12 cellular contexts compared by ENCODE assay signal in the genomic region with DNA sequence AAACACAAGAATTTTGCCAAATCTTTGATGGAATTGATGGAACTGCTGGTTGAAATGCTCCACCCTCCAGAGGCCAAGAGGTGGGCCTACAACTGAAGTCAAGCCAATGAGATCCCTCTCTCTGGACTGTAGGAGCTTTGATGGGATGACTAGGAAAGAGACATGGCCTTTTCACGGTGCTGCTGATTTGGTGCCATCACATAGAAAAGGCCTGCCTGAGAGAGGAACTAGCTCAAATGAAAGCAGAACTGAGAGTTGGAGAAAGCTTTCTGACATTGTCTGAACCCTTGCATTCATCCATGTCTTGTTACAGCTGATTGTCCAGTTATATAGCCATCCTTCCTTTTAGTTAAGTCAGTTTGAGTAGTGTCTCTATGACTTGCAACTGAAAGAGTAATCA.
DNase-seq lines count a peak whose midpoint lies in the region; ATAC-seq and TF ChIP-seq lines count a peak whose summit lies in the region.
"Had no signal": no experiment of that assay in that cellular context is flagged by ENCODE, and none has a peak within 500 bp of the region (broad histone marks: within the 10 kb centered on the region; RNA-seq: fewer than 3 reads in every experiment).

No MANE protein-coding gene starts in this region.

- H3K27ac Mint-ChIP-seq in activated CD8-positive, alpha-beta T cell treated with anti-CD3 and anti-CD28 coated beads for 36 hours = no peak overlapping the region
- no peak overlapping the region for H3K27ac Mint-ChIP-seq in activated T-helper 2 cell treated with anti-CD3 and anti-CD28 coated beads, Interferon-gamma antibody, Interleukin-2, Interleukin-4, amounts not matched to agents 10 μg/mL and 5 μg/mL and 100 μg/mL, durations not matched to agents 14 hours and 24 hours and 36 hours

- POLR2A ChIA-PET in activated CD8-positive, alpha-beta T cell treated with anti-CD3 and anti-CD28 coated beads for 36 hours (lab: Charles Lee) = no interaction called here

- no peak overlapping the region for H3K4me3 Mint-ChIP-seq in activated CD8-positive, alpha-beta T cell treated with anti-CD3 and anti-CD28 coated beads for 36 hours
- no peak overlapping the region for H3K4me3 Mint-ChIP-seq in activated T-helper 2 cell treated with anti-CD3 and anti-CD28 coated beads, Interferon-gamma antibody, Interleukin-2, Interleukin-4, amounts not matched to agents 10 μg/mL and 5 μg/mL and 100 μg/mL, durations not matched to agents 14 hours and 24 hours and 36 hours (ENCODE audit: low read depth)

- no peaks in the 10 kb centered on the region for H3K27me3 Mint-ChIP-seq in activated CD8-positive, alpha-beta T cell treated with anti-CD3 and anti-CD28 coated beads for 36 hours
- H3K27me3 Mint-ChIP-seq in activated T-helper 2 cell treated with anti-CD3 and anti-CD28 coated beads, Interferon-gamma antibody, Interleukin-2, Interleukin-4, amounts not matched to agents 10 μg/mL and 5 μg/mL and 100 μg/mL, durations not matched to agents 14 hours and 24 hours and 36 hours (ENCODE audit: low read depth) = no peaks in the 10 kb centered on the region

- DNase-seq in GM20000 (ENCODE audit: low spot score) = peak; percentile 22
- DNase-seq in MV-4-11 (lab: John Stamatoyannopoulos, UW) = peak; percentile 90
- no peak for DNase-seq in activated CD8-positive, alpha-beta T cell treated with anti-CD3 and anti-CD28 coated beads for 36 hours
- no peak for DNase-seq in activated T-helper 2 cell treated with anti-CD3 and anti-CD28 coated beads, Interferon-gamma antibody, Interleukin-2, Interleukin-4, amounts not matched to agents 10 μg/mL and 5 μg/mL and 100 μg/mL, durations not matched to agents 14 hours and 24 hours and 36 hours (ENCODE audit: low spot score)
- DNase-seq in NCI-H226 = no peak
- no peak for DNase-seq in GM10266 (ENCODE audit: extremely low spot score)
- DNase-seq: activated gamma-delta T cell, left cardiac atrium, SHP77 treated with DMSO at 0.1 percent for 48 hours had no signal

- CTCF ChIA-PET in activated CD8-positive, alpha-beta T cell treated with anti-CD3 and anti-CD28 coated beads for 36 hours (lab: Charles Lee) = no interaction called here

- ATAC-seq in GM18508 (IDR thresholded peaks at IDR 0.05; ENCODE audit: insufficient read depth, unreplicated experiment) (peak; percentile 89), HG02938 (IDR thresholded peaks at IDR 0.05; ENCODE audit: unreplicated experiment) (peak; percentile 95)
- no peak for ATAC-seq in activated CD8-positive, alpha-beta T cell treated with anti-CD3 and anti-CD28 coated beads for 36 hours
- ATAC-seq: activated CD4-positive, CD25-positive, alpha-beta regulatory T cell treated with anti-CD3 and anti-CD28 coated beads, Interleukin-2, amount 50 U/mL, for 24 hours; left cardiac atrium had no signal

- H3K4me1 Mint-ChIP-seq in activated CD8-positive, alpha-beta T cell treated with anti-CD3 and anti-CD28 coated beads for 36 hours (ENCODE audit: low read depth) = no peaks in the 10 kb centered on the region
- H3K4me1 Mint-ChIP-seq in activated T-helper 2 cell treated with anti-CD3 and anti-CD28 coated beads, Interferon-gamma antibody, Interleukin-2, Interleukin-4, amounts not matched to agents 10 μg/mL and 5 μg/mL and 100 μg/mL, durations not matched to agents 14 hours and 24 hours and 36 hours (ENCODE audit: low read depth) = peaks cover 3% of the 10 kb centered on the region

- intact Hi-C loops in activated CD8-positive, alpha-beta T cell treated with anti-CD3 and anti-CD28 coated beads for 36 hours (cut with micrococcal nuclease) = no loop called here
- intact Hi-C loops in activated T-helper 2 cell treated with anti-CD3 and anti-CD28 coated beads, Interferon-gamma antibody, Interleukin-2, Interleukin-4, amounts not matched to agents 10 μg/mL and 5 μg/mL and 100 μg/mL, durations not matched to agents 14 hours and 24 hours and 36 hours (cut with micrococcal nuclease) = no loop called here

- TF ChIP-seq CTCF in GM20000 (IDR thresholded peaks at IDR 0.05; ENCODE audit: extremely low read depth, missing control alignments) (no peak), GM10266 (IDR thresholded peaks at IDR 0.05; ENCODE audit: control insufficient read depth, insufficient read depth, low read depth, missing control alignments) (no peak)
- no peak for TF ChIP-seq CTCF in activated CD8-positive, alpha-beta T cell treated with anti-CD3 and anti-CD28 coated beads for 36 hours (IDR thresholded peaks at IDR 0.05)

- no peaks in the 10 kb centered on the region for H3K9me3 Mint-ChIP-seq in activated CD8-positive, alpha-beta T cell treated with anti-CD3 and anti-CD28 coated beads for 36 hours
- H3K9me3 Mint-ChIP-seq in activated T-helper 2 cell treated with anti-CD3 and anti-CD28 coated beads, Interferon-gamma antibody, Interleukin-2, Interleukin-4, amounts not matched to agents 10 μg/mL and 5 μg/mL and 100 μg/mL, durations not matched to agents 14 hours and 24 hours and 36 hours = no peaks in the 10 kb centered on the region

- H3K36me3 Mint-ChIP-seq in activated CD8-positive, alpha-beta T cell treated with anti-CD3 and anti-CD28 coated beads for 36 hours (ENCODE audit: low read depth) = no peaks in the 10 kb centered on the region
- no peaks in the 10 kb centered on the region for H3K36me3 Mint-ChIP-seq in activated T-helper 2 cell treated with anti-CD3 and anti-CD28 coated beads, Interferon-gamma antibody, Interleukin-2, Interleukin-4, amounts not matched to agents 10 μg/mL and 5 μg/mL and 100 μg/mL, durations not matched to agents 14 hours and 24 hours and 36 hours (ENCODE audit: low read depth)

Comparison
In these comparisons a context has a peak if more than half of its experiments do, and no peak if none do; other contexts are left out.
1. DNase-seq: peak in GM20000 (single experiment) and MV-4-11 (single experiment); none in activated CD8-positive, alpha-beta T cell treated with anti-CD3 and anti-CD28 coated beads for 36 hours (single experiment), activated T-helper 2 cell treated with anti-CD3 and anti-CD28 coated beads, Interferon-gamma antibody, Interleukin-2, Interleukin-4, amounts not matched to agents 10 μg/mL and 5 μg/mL and 100 μg/mL, durations not matched to agents 14 hours and 24 hours and 36 hours (single experiment), NCI-H226 (single experiment) and GM10266 (single experiment).